Comparison of ENCODE assay signal across 12 cellular contexts in the genomic region with DNA sequence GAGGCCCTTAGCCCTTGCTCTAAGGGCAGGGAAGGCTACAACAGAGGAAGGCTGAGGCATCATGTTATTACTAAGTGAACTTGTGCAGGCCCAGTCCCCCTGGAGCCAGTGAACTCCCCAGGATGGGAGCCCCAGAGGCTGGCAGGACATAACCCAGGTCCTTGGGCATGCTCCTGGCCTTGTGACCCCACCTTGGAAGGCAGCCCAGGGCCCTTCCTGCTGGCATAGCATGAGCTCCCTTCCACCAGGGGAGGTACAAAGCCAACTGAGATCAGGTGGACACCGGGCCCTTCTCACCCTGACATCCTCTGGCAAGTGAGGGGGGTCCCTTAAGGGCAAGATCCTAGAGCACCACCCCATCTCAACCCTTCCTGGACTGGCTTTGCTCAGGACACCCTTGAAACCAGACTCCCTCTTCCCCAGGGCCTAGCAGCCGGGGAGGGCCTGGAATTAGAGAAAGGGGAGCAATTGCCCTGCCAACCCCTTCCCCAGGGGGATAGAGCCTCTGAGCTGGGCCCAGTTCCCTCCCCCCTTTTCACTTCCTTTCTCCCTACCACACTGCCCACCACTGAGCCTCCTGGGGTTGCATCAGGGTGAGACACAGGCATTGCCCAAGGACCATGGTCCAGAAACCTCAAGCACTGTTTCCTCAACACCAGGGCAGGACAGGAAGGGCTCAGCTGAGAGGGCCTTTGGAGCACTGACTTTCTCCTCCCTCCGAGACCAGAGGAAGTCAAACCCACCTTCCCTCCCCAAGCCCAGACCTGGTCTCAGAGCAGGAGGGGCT. TPM values are rescaled to one million over a fixed set of nuclear protein-coding genes. Genes with fewer than 3 reads are reported as not detected.
DNase-seq lines count a peak whose midpoint lies in the region; ATAC-seq, FAIRE-seq and TF ChIP-seq lines count a peak whose summit lies in the region.
"Had no signal": no experiment of that assay in that cellular context is flagged by ENCODE, and none has a peak within 500 bp of the region (broad histone marks: within the 10 kb centered on the region; RNA-seq: fewer than 3 reads in every experiment).

No MANE protein-coding gene starts in this region.

- CTCF ChIA-PET in H1 (lab: Charles Lee; ENCODE audit: partially characterized antibody) = interaction anchor here (0.6 to 7.1 kb wide), 11 partner anchors 8 to 982 kb away, joined by 3 to 44 read pairs (median 9); no protein-coding TSS in a partner anchor

- H3K4me3 ChIP-seq in Peyer's patch (no peak overlapping the region), H1 (ENCODE audit: extremely low read depth in 1 of 4, insufficient read depth in 2 of 4, low read depth in 3 of 4, low read length in 4 of 4) (no peak overlapping the region), skin epidermis (no peak overlapping the region)

- TF ChIP-seq CTCF in Peyer's patch (IDR thresholded peaks at IDR 0.05) (no peak), H1 (IDR thresholded peaks at IDR 0.05; ENCODE audit: control extremely low read depth in 1 of 3, insufficient read depth in 1 of 3, low read depth in 1 of 3, low read length in 3 of 3) (no peak)

- H3K27ac ChIP-seq in Peyer's patch (peak overlapping the region in 2 of 4 donors; percentile 36 to 94), H1 (ENCODE audit: low read depth, low read length) (no peak overlapping the region), skin epidermis (peak overlapping the region in 12 of 21 experiments; percentile 14 to 99 (median 48))
- H3K27ac ChIP-seq: 22Rv1 had no signal

- no peak overlapping the region for H3K27ac Mint-ChIP-seq in T-helper 1 cell treated with Interleukin-12 subunit alpha and Interleukin-12 subunit beta and Interleukin-4 antibody, amounts not matched to agents 30 μg/mL and 1 μg/mL, for 36 hours

- peak overlapping the region; percentile 27 for H4K91ac ChIP-seq in H1 (replicated peaks; ENCODE audit: insufficient read length, low read length)

- no peaks in the 10 kb centered on the region; the same call in 1 of the 2 replicates for H3K79me1 ChIP-seq in H1 (ENCODE audit: low read depth, low read length)

- no peak for TF ChIP-seq RAD21 in H1 (IDR thresholded peaks at IDR 0.05 in 1 of 2, conservative IDR thresholded peaks at IDR 0.05 in 1 of 2; ENCODE audit: low read depth in 2 of 2, low read length in 2 of 2)

- H3K9me3 ChIP-seq in Peyer's patch = no peaks in the 10 kb centered on the region
- 0 out of 4 replicates have a peak, but pooled peaks cover 0 to 6% of the 10 kb centered on the region in 2 experiments for H3K9me3 ChIP-seq in H1 (ENCODE audit: insufficient read depth in 2 of 2, low read depth in 1 of 2, low read length in 1 of 2)

- H3K4me2 ChIP-seq in H1 (ENCODE audit: insufficient read depth in 1 of 2, low read depth in 2 of 2, low read length in 2 of 2) = no peak overlapping the region

- no peaks in the 10 kb centered on the region; the same call in 1 of the 2 replicates for H3K23me2 ChIP-seq in H1 (ENCODE audit: low read depth, low read length)

- H3K14ac ChIP-seq in H1 (ENCODE audit: insufficient read length) = no peak overlapping the region

- no peak for TF ChIP-seq EP300 in H1 (IDR thresholded peaks at IDR 0.05; ENCODE audit: borderline replicate concordance in 1 of 2, low read depth in 2 of 2, low read length in 2 of 2)

- no peak overlapping the region for H2BK5ac ChIP-seq in H1 (ENCODE audit: low read depth, low read length)

- no peak for ATAC-seq in HG03520 (IDR thresholded peaks at IDR 0.05; ENCODE audit: unreplicated experiment)

- WGBS in H1 (ENCODE audit: extremely low coverage in 1 of 2, insufficient coverage in 1 of 2, insufficient read length in 1 of 2, insufficient replicate concordance in 2 of 2, low coverage in 1 of 2, low lambda C conversion rate in 2 of 2, missing lambda C conversion rate in 1 of 2), 2 experiments = 87% methylated on average over 3 of the region's 3 CpGs; no CpG with 5 or more reads in 1 of the 2 experiments

- H4K5ac ChIP-seq in H1 (ENCODE audit: insufficient read length, low read depth, low read length) = no peak overlapping the region

- no peaks in the 10 kb centered on the region for H3K79me2 ChIP-seq in H1 (ENCODE audit: control insufficient read depth in 1 of 2, insufficient read depth in 2 of 2, low read length in 2 of 2)

- H2AFZ ChIP-seq in H1 (ENCODE audit: low read length) = no peak overlapping the region

- no peak overlapping the region for H3K9ac ChIP-seq in H1 (replicated peaks in 1 of 4; ENCODE audit: extremely low read depth in 1 of 4, low read depth in 3 of 4, low read length in 3 of 4)

- H3K4me1 ChIP-seq in Peyer's patch = peaks cover 0 to 45% (median 41%) of the 10 kb centered on the region in 4 donors
- peaks cover 0 to 7% (median under 1%) of the 10 kb centered on the region in 4 experiments; a peak in 3 of 7 replicates for H3K4me1 ChIP-seq in H1 (replicated peaks in 1 of 4; ENCODE audit: control insufficient read depth in 3 of 4, insufficient read depth in 4 of 4, low read length in 3 of 4)

- DNase-seq in T-helper 1 cell (no peak), Peyer's patch (peak in 2 of 3 donors; percentile 46), H1 (ENCODE audit: low read depth in 1 of 2, low spot score in 2 of 2) (no peak), DMS 273 (lab: John Stamatoyannopoulos, UW; ENCODE audit: unreplicated experiment) (no peak), NCI-H146 treated with DMSO at 0.1 percent for 48 hours (lab: John Stamatoyannopoulos, UW; ENCODE audit: unreplicated experiment) (no peak)
- DNase-seq: IMR-90, NCI-H526 had no signal

- H3K18ac ChIP-seq in H1 (ENCODE audit: extremely low read depth, low read length) = no peak overlapping the region

- H3K36me3 ChIP-seq in Peyer's patch (no peaks in the 10 kb centered on the region), H1 (ENCODE audit: control insufficient read depth in 2 of 4, insufficient read depth in 4 of 4, low read length in 3 of 4) (no peaks in the 10 kb centered on the region)

- H2BK120ac ChIP-seq in H1 (replicated peaks; ENCODE audit: low read depth, low read length) = no peak overlapping the region

- FAIRE-seq in H1 (lab: Jason Lieb, UNC) = no peak

- no peak overlapping the region for H3K4ac ChIP-seq in H1 (replicated peaks; ENCODE audit: insufficient read length, low read depth, low read length)

- peak overlapping the region; percentile 39 for H3K4me3 Mint-ChIP-seq in T-helper 1 cell treated with Interleukin-12 subunit alpha and Interleukin-12 subunit beta and Interleukin-4 antibody, amounts not matched to agents 30 μg/mL and 1 μg/mL, for 36 hours

- H3K4me1 Mint-ChIP-seq in T-helper 1 cell treated with Interleukin-12 subunit alpha and Interleukin-12 subunit beta and Interleukin-4 antibody, amounts not matched to agents 30 μg/mL and 1 μg/mL, for 36 hours (ENCODE audit: low read depth) = peaks cover 47% of the 10 kb centered on the region

- no peak overlapping the region for H2BK12ac ChIP-seq in H1 (ENCODE audit: low read depth, low read length)

- no peak for TF ChIP-seq POLR2A in Peyer's patch (IDR thresholded peaks at IDR 0.05)
- no peak for TF ChIP-seq POLR2A in H1 (IDR thresholded peaks at IDR 0.05; ENCODE audit: control extremely low read depth in 1 of 2, low read depth in 2 of 2, low read length in 2 of 2)

- no peak overlapping the region for H2BK15ac ChIP-seq in H1 (ENCODE audit: low read length)

- H3K23ac ChIP-seq in H1 (ENCODE audit: insufficient read length) = no peak overlapping the region

- H3K9me3 Mint-ChIP-seq in T-helper 1 cell treated with Interleukin-12 subunit alpha and Interleukin-12 subunit beta and Interleukin-4 antibody, amounts not matched to agents 30 μg/mL and 1 μg/mL, for 36 hours = peaks cover 4% of the 10 kb centered on the region

- POLR2A ChIA-PET in H1 (lab: Charles Lee; ENCODE audit: partially characterized antibody) = no interaction called here

- H3K36me3 Mint-ChIP-seq in T-helper 1 cell treated with Interleukin-12 subunit alpha and Interleukin-12 subunit beta and Interleukin-4 antibody, amounts not matched to agents 30 μg/mL and 1 μg/mL, for 36 hours (ENCODE audit: low read depth) = peaks cover 6% of the 10 kb centered on the region

- no peak overlapping the region for H3K56ac ChIP-seq in H1 (replicated peaks; ENCODE audit: insufficient read length, low read depth, low read length)

- H3K27me3 Mint-ChIP-seq in T-helper 1 cell treated with Interleukin-12 subunit alpha and Interleukin-12 subunit beta and Interleukin-4 antibody, amounts not matched to agents 30 μg/mL and 1 μg/mL, for 36 hours (ENCODE audit: low read depth) = no peaks in the 10 kb centered on the region

- no peaks in the 10 kb centered on the region for H3K27me3 ChIP-seq in Peyer's patch
- peaks cover 3 to 23% (median 16%) of the 10 kb centered on the region in 4 experiments; a peak in 6 of 7 replicates for H3K27me3 ChIP-seq in H1 (replicated peaks in 1 of 4; ENCODE audit: control insufficient read depth in 3 of 4, extremely low read depth in 1 of 4, insufficient read depth in 3 of 4, low read length in 3 of 4)

- peaks cover 0 to 2% of the 10 kb centered on the region in 2 experiments for H4K20me1 ChIP-seq in H1 (replicated peaks in 1 of 2; ENCODE audit: control insufficient read depth in 1 of 2, insufficient read depth in 2 of 2, low read length in 2 of 2)

- H2AK5ac ChIP-seq in H1 (ENCODE audit: low read depth, low read length) = no peak overlapping the region

- no peak overlapping the region; the same call in 1 of the 2 replicates for H4K8ac ChIP-seq in H1 (ENCODE audit: extremely low read depth, insufficient read depth, low read length)

- H2BK20ac ChIP-seq in H1 (ENCODE audit: low read length) = no peak overlapping the region

RNA-seq across cellular contexts. Expression of a gene that starts 1.8 kb away (rescaled TPM):
- 100 to 1,000 TPM in 3 of 4 donors, 10 to 100 TPM in 1; 38.0 to 169 (median 127) TPM for total RNA-seq in Peyer's patch
- not detected in 2 replicates for total RNA-seq in H1 (2021; fragmentation: NEBNext Ultra II Directional; extraction: Animal tissue kit (Norgen Biotek cat#: 25700))
- 0.33 and 0.75 TPM in 2 replicates for polyA plus RNA-seq in H1 (2011; rRNA removed)
- polyA plus RNA-seq in H1 (2011; cell fraction: cytosol; rRNA removed) = 0.06 TPM
- polyA plus RNA-seq in H1 (2011; cell fraction: nucleus; rRNA removed) = 0.56 TPM
- 0.08 to 0.32 TPM (median 0.29 TPM) in 3 of 4 replicates, not detected in the other for polyA plus RNA-seq in H1 (2012, experiment 1 of 2)
- 0.22 TPM for polyA plus RNA-seq in H1 (2012, experiment 2 of 2)
- 0.34 TPM for polyA plus RNA-seq in H1 (2013, experiment 1 of 2)
- polyA plus RNA-seq in H1 (2013, experiment 2 of 2) = 0.42 TPM
- polyA minus RNA-seq in H1 (2011; rRNA and poly(A)+ RNA removed) = 0.17 and 0.35 TPM in 2 replicates
- polyA minus RNA-seq in H1 (2011; cell fraction: cytosol; rRNA and poly(A)+ RNA removed) = 1.0 TPM
- 0.90 TPM for polyA minus RNA-seq in H1 (2011; cell fraction: nucleus; rRNA and poly(A)+ RNA removed)

RNA-seq across cellular contexts. Expression of a gene that starts 55.5 kb away (rescaled TPM):
- under 1 TPM in 1 of 4 donors, not detected in 3; 0.27 TPM for total RNA-seq in Peyer's patch
- total RNA-seq in H1 (2021; fragmentation: NEBNext Ultra II Directional; extraction: Animal tissue kit (Norgen Biotek cat#: 25700)) = 0.48 and 0.73 TPM in 2 replicates
- polyA plus RNA-seq in H1 (2011; rRNA removed) = 0.71 and 1.4 TPM in 2 replicates
- polyA plus RNA-seq in H1 (2011; cell fraction: cytosol; rRNA removed) = 0.93 TPM
- 1.3 TPM for polyA plus RNA-seq in H1 (2011; cell fraction: nucleus; rRNA removed)
- polyA plus RNA-seq in H1 (2012, experiment 1 of 2) = 0.64 to 1.1 TPM (median 0.87 TPM) in 4 replicates
- 0.84 TPM for polyA plus RNA-seq in H1 (2012, experiment 2 of 2)
- polyA plus RNA-seq in H1 (2013, experiment 1 of 2) = 0.51 TPM
- 0.61 TPM for polyA plus RNA-seq in H1 (2013, experiment 2 of 2)
- 0.76 and 1.7 TPM in 2 replicates for polyA minus RNA-seq in H1 (2011; rRNA and poly(A)+ RNA removed)
- 0.51 TPM for polyA minus RNA-seq in H1 (2011; cell fraction: cytosol; rRNA and poly(A)+ RNA removed)
- 1.4 TPM for polyA minus RNA-seq in H1 (2011; cell fraction: nucleus; rRNA and poly(A)+ RNA removed)
- total RNA-seq: osteocyte had no signal
- polyA plus RNA-seq: IMR-90 had no signal

Comparison
In these comparisons a context has a peak if more than half of its experiments do, and no peak if none do; other contexts are left out.
1. DNase-seq: peak in Peyer's patch (2 of 3); none in T-helper 1 cell (0 of 5), H1 (0 of 2), DMS 273 (single experiment) and NCI-H146 treated with DMSO at 0.1 percent for 48 hours (single experiment).
2. RNA of a gene that starts 1.8 kb away (total RNA-seq): 38.0 to 169 TPM in Peyer's patch; not detected in H1; every median in the first group is over 10 times any median in the second.